Comparison of ENCODE assay signal across 16 cellular contexts in the genomic region with DNA sequence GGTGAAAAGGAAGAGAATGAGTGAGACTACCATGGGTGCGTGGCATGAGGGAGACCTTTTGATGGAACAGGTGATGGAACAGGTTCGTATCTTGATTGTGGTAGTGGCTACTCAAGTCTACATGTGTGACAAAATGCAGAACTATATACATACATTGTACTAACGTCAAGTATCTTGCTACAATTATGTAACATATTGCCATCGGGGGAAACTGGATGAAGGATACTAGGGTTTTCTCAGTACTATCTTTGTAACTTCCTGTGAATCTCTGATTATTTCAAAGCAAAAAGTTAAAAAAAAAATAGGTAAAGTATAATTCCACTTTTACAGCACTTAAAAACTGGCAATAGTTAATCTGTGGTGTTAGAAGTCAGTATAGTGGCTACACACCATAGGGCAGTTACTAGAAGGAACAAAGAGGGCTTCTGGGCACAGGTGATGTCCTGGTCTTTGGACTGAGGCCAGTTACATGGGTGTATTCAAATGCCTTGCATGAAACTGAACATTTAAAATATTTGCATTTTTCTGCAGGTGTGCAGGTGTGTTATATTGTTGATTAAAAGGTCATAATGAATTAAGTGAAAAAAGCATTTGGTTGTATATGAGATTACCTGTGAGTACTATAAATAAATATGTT.
DNase-seq lines count a peak whose midpoint lies in the region; ATAC-seq and FAIRE-seq lines count a peak whose summit lies in the region.
"Had no signal": no experiment of that assay in that cellular context is flagged by ENCODE, and none has a peak within 500 bp of the region (broad histone marks: within the 10 kb centered on the region; RNA-seq: fewer than 3 reads in every experiment).

No MANE protein-coding gene starts in this region.

- no peak overlapping the region for H3K27ac Mint-ChIP-seq in stimulated activated naive B cell treated with anti-CD40 and anti-IgM and Interleukin-4, amounts not matched to agents 10 μg/mL and 1 μg/mL and 100 μg/mL, for 72 hours
- H3K27ac Mint-ChIP-seq: CD4-positive, alpha-beta memory T cell; HFFc6 had no signal

- ATAC-seq in GM18511 (IDR thresholded peaks at IDR 0.05; ENCODE audit: unreplicated experiment) (peak; percentile 54), HG02678 (IDR thresholded peaks at IDR 0.05; ENCODE audit: unreplicated experiment) (peak; percentile 55), HG03432 (IDR thresholded peaks at IDR 0.05; ENCODE audit: unreplicated experiment) (no peak)
- peak; percentile 20 to 27 for ATAC-seq in stimulated activated naive B cell treated with anti-CD40 and anti-IgM and Interleukin-4, amounts not matched to agents 10 μg/mL and 1 μg/mL and 100 μg/mL, for 72 hours (replicated peaks)

- DNase-seq in NCI-H526 (lab: John Stamatoyannopoulos, UW) (peak; percentile 51 to 71), NCI-H82 (lab: John Stamatoyannopoulos, UW) (no peak), RCC 7860 (ENCODE audit: low spot score) (no peak)
- DNase-seq in stimulated activated naive B cell treated with anti-CD40 and anti-IgM and Interleukin-4, amounts not matched to agents 10 μg/mL and 1 μg/mL and 100 μg/mL, for 72 hours, result no peak
- DNase-seq: ACHN; Caco-2; CD4-positive, alpha-beta memory T cell; DND-41; H7; HFFc6; Kasumi-1; NCI-H187; T-helper 1 cell had no signal

- FAIRE-seq in RCC 7860 (lab: Jason Lieb, UNC), result no peak

- no peak overlapping the region for H3K4me3 Mint-ChIP-seq in stimulated activated naive B cell treated with anti-CD40 and anti-IgM and Interleukin-4, amounts not matched to agents 10 μg/mL and 1 μg/mL and 100 μg/mL, for 72 hours
- H3K4me3 Mint-ChIP-seq: CD4-positive, alpha-beta memory T cell; HFFc6 had no signal

- no peaks in the 10 kb centered on the region for H3K27me3 Mint-ChIP-seq in stimulated activated naive B cell treated with anti-CD40 and anti-IgM and Interleukin-4, amounts not matched to agents 10 μg/mL and 1 μg/mL and 100 μg/mL, for 72 hours

- peaks cover 43 to 68% of the 10 kb centered on the region in 2 donors for H3K36me3 Mint-ChIP-seq in stimulated activated naive B cell treated with anti-CD40 and anti-IgM and Interleukin-4, amounts not matched to agents 10 μg/mL and 1 μg/mL and 100 μg/mL, for 72 hours
- H3K36me3 Mint-ChIP-seq: CD4-positive, alpha-beta memory T cell had no signal

- peaks cover 13 to 32% of the 10 kb centered on the region in 2 donors for H3K4me1 Mint-ChIP-seq in stimulated activated naive B cell treated with anti-CD40 and anti-IgM and Interleukin-4, amounts not matched to agents 10 μg/mL and 1 μg/mL and 100 μg/mL, for 72 hours
- H3K4me1 Mint-ChIP-seq: CD4-positive, alpha-beta memory T cell had no signal

- H3K9me3 Mint-ChIP-seq in stimulated activated naive B cell treated with anti-CD40 and anti-IgM and Interleukin-4, amounts not matched to agents 10 μg/mL and 1 μg/mL and 100 μg/mL, for 72 hours, result peaks cover 0 to 7% of the 10 kb centered on the region in 2 donors
- H3K9me3 Mint-ChIP-seq: HFFc6 had no signal

Comparison
In these comparisons a context has a peak if more than half of its experiments do, and no peak if none do; other contexts are left out.
1. DNase-seq: peak in NCI-H526 (2 of 2); none in stimulated activated naive B cell treated with anti-CD40 and anti-IgM and Interleukin-4, amounts not matched to agents 10 μg/mL and 1 μg/mL and 100 μg/mL, for 72 hours (single experiment), NCI-H82 (single experiment) and RCC 7860 (single experiment).